ENCODE assay signal across 13 cellular contexts in genomic region chr2:118492335-118492734, GRCh38.
DNase-seq lines count a peak whose midpoint lies in the region; ATAC-seq, FAIRE-seq and TF ChIP-seq lines count a peak whose summit lies in the region.
"Had no signal": no experiment of that assay in that cellular context is flagged by ENCODE, and none has a peak within 500 bp of the region (broad histone marks: within the 10 kb centered on the region; RNA-seq: fewer than 3 reads in every experiment).

No MANE protein-coding gene starts in this region.

- H3K9me3 ChIP-seq in GM12878 (replicated peaks; ENCODE audit: control insufficient read depth, insufficient read depth, low read length) = no peaks in the 10 kb centered on the region
- H3K9me3 ChIP-seq: tibial artery had no signal

- no peak overlapping the region for H4K8ac ChIP-seq in mesendoderm (ENCODE audit: low read depth, low read length)

- H2AFZ ChIP-seq in GM12878 (ENCODE audit: control insufficient read depth, low read depth, low read length) = no peak overlapping the region

- no peak overlapping the region for H3K56ac ChIP-seq in mesendoderm (ENCODE audit: low read length)

- H2AK5ac ChIP-seq in mesendoderm (ENCODE audit: low read length) = no peak overlapping the region

- no peak overlapping the region for H2BK120ac ChIP-seq in mesendoderm (ENCODE audit: low read depth, low read length)

- CTCF ChIA-PET in GM12878 (lab: Yijun Ruan, JAX) = interaction anchor here (1.0 to 1.2 kb wide), 2 partner anchors 11 to 363 kb away, joined by 3 to 6 read pairs; no protein-coding TSS in a partner anchor

- no peaks in the 10 kb centered on the region for H3K36me3 Mint-ChIP-seq in natural killer cell

- H3K79me1 ChIP-seq in mesendoderm (ENCODE audit: low read length) = no peaks in the 10 kb centered on the region

- H2BK15ac ChIP-seq in mesendoderm (replicated peaks; ENCODE audit: low read depth) = no peak overlapping the region

- H3K18ac ChIP-seq in mesendoderm (ENCODE audit: low read length) = no peak overlapping the region

- no TSS peak for BruUV-seq in GM12878 (replicated peaks; lab: Mats Ljungman, UMichigan)

- no peaks in the 10 kb centered on the region for H3K27me3 ChIP-seq in GM12878 (replicated peaks in 1 of 2; ENCODE audit: control insufficient read depth in 2 of 2, insufficient read depth in 2 of 2, low read length in 1 of 2)
- no peaks in the 10 kb centered on the region for H3K27me3 ChIP-seq in mesendoderm (ENCODE audit: insufficient read depth, low read length, poor library complexity)
- H3K27me3 ChIP-seq: tibial artery had no signal

- TF ChIP-seq EP300 in GM12878 (IDR thresholded peaks at IDR 0.05; ENCODE audit: borderline replicate concordance in 1 of 2, control insufficient read depth in 1 of 2, low read depth in 2 of 2, low read length in 2 of 2) = no peak

- H4K5ac ChIP-seq in mesendoderm (ENCODE audit: low read length) = no peak overlapping the region

- no peak overlapping the region for H3K27ac ChIP-seq in GM12878 (ENCODE audit: control insufficient read depth, insufficient read depth)
- H3K27ac ChIP-seq in mesendoderm (ENCODE audit: low read depth, low read length) = no peak overlapping the region
- H3K27ac ChIP-seq: tibial artery had no signal

- H3K27me3 Mint-ChIP-seq in natural killer cell (ENCODE audit: low read depth in 2 of 2) = peaks cover 0 to 2% of the 10 kb centered on the region in 2 donors

- H3K4me3 Mint-ChIP-seq in natural killer cell = no peak overlapping the region

- ATAC-seq in GM12878 (no peak), natural killer cell (no peak), HG02970 (IDR thresholded peaks at IDR 0.05; ENCODE audit: low FRiP score, unreplicated experiment) (no peak), HG03025 (IDR thresholded peaks at IDR 0.05; ENCODE audit: low FRiP score, unreplicated experiment) (no peak)

- no peak overlapping the region for H3K23ac ChIP-seq in mesendoderm (ENCODE audit: low read length)

- TF ChIP-seq RAD21 in GM12878 (IDR thresholded peaks at IDR 0.05; ENCODE audit: insufficient read depth, low read depth, low read length) = no peak

- peak; percentile 55 for TF ChIP-seq CTCF in LNCaP clone FGC (IDR thresholded peaks at IDR 0.05; ENCODE audit: control insufficient read depth, extremely low read depth, insufficient read depth)
- peak in 2 of 3 experiments; percentile 13 to 29; a peak in 2 of 6 replicates for TF ChIP-seq CTCF in GM12878 (IDR thresholded peaks at IDR 0.05 in 2 of 3, conservative IDR thresholded peaks at IDR 0.05 in 1 of 3; ENCODE audit: control insufficient read depth in 2 of 3, extremely low read depth in 1 of 3, insufficient read depth in 1 of 3, low read depth in 3 of 3, low read length in 3 of 3)
- TF ChIP-seq CTCF in natural killer cell (IDR thresholded peaks at IDR 0.05) = no peak

- RAD21 ChIA-PET in GM12878 (lab: Charles Lee; ENCODE audit: unreplicated experiment) = interaction anchor here (1.5 kb wide), 1 partner anchor 363 kb away, joined by 3 read pairs; no protein-coding TSS in a partner anchor

- H3K79me2 ChIP-seq in GM12878 (ENCODE audit: control insufficient read depth, insufficient read depth, low read length) (no peaks in the 10 kb centered on the region), mesendoderm (ENCODE audit: control insufficient read depth, insufficient read depth, low read length) (no peaks in the 10 kb centered on the region)

- H3K4me3 ChIP-seq in LNCaP clone FGC (ENCODE audit: low read depth, low read length) (no peak overlapping the region), GM12878 (no peak overlapping the region), mesendoderm (ENCODE audit: low read length) (no peak overlapping the region)
- H3K4me3 ChIP-seq: tibial artery had no signal

- no peak for FAIRE-seq in GM12878 (lab: Jason Lieb, UNC)
- FAIRE-seq: endometrium had no signal

- H3K4me1 Mint-ChIP-seq in natural killer cell = no peaks in the 10 kb centered on the region

- H4K20me1 ChIP-seq in GM12878 (ENCODE audit: control insufficient read depth, insufficient read depth) = no peaks in the 10 kb centered on the region

- intact Hi-C loops in GM12878 (cut with micrococcal nuclease; ENCODE audit: unreplicated experiment) (no loop called here), natural killer cell (cut with micrococcal nuclease) (no loop called here)

- H2BK5ac ChIP-seq in mesendoderm (ENCODE audit: low read length) = no peak overlapping the region

- no peak for TF ChIP-seq POLR2A in GM12878 (IDR thresholded peaks at IDR 0.05; ENCODE audit: low read depth, low read length)

- in situ Hi-C loops in GM12878 (cut with MboI) = no loop called here

- H3K27ac Mint-ChIP-seq in natural killer cell = no peak overlapping the region

- H3K9ac ChIP-seq in GM12878 (ENCODE audit: control insufficient read depth, insufficient read depth, low read length) (no peak overlapping the region), mesendoderm (ENCODE audit: low read length) (no peak overlapping the region)

- no peaks in the 10 kb centered on the region for H3K36me3 ChIP-seq in GM12878 (ENCODE audit: control insufficient read depth in 2 of 2, insufficient read depth in 2 of 2, low read length in 1 of 2)
- H3K36me3 ChIP-seq in mesendoderm (ENCODE audit: control insufficient read depth, insufficient read depth, low read length) = no peaks in the 10 kb centered on the region
- H3K36me3 ChIP-seq: tibial artery had no signal

- SMC1A ChIA-PET in GM12878 (lab: Charles Lee; ENCODE audit: uncharacterized antibody, unreplicated experiment) = interaction anchor here (0.6 kb wide), 1 partner anchor 82 kb away, joined by 3 read pairs; no protein-coding TSS in a partner anchor

- no peaks in the 10 kb centered on the region for H3K4me1 ChIP-seq in GM12878 (ENCODE audit: control insufficient read depth, insufficient read depth, low read length)
- H3K4me1 ChIP-seq in mesendoderm (ENCODE audit: control insufficient read depth, low read depth, low read length) = peaks cover 2% of the 10 kb centered on the region
- H3K4me1 ChIP-seq: tibial artery had no signal

- peak; percentile 42 for DNase-seq in DMS53 (lab: John Stamatoyannopoulos, UW)
- peak; percentile 4 for DNase-seq in LNCaP clone FGC (ENCODE audit: low read depth)
- no peak for DNase-seq in GM12878 (ENCODE audit: low read depth, low spot score)
- DNase-seq in mesendoderm = peak; percentile 28
- no peak for DNase-seq in natural killer cell
- no peak for DNase-seq in occipital lobe (lab: John Stamatoyannopoulos, UW)
- DNase-seq: activated gamma-delta T cell treated with Interleukin-2 at 50 U/mL for 16 hours; DMS79; stimulated activated CD4-positive, alpha-beta T cell treated with anti-CD3 and anti-CD28 coated beads, Interleukin-4, amount 100 ng/mL, for 4 hours; tibial artery had no signal

- no peak overlapping the region for H3K4ac ChIP-seq in mesendoderm (ENCODE audit: low read depth, low read length)

- H3K9me3 Mint-ChIP-seq in natural killer cell = peaks cover 2 to 3% of the 10 kb centered on the region in 2 donors

- no peak overlapping the region for H3K4me2 ChIP-seq in GM12878 (ENCODE audit: control insufficient read depth, insufficient read depth)
- no peak overlapping the region for H3K4me2 ChIP-seq in mesendoderm (ENCODE audit: low read length)

- POLR2A ChIA-PET in GM12878 (lab: Charles Lee) = interaction anchor here (1.0 kb wide), 1 partner anchor 147 kb away, joined by 3 read pairs; no protein-coding TSS in a partner anchor

TF ChIP-seq in GM12878, 131 proteins besides CTCF, POLR2A, EP300 and RAD21:
- TF ChIP-seq ESRRA (IDR thresholded peaks at IDR 0.05; ENCODE audit: low read length) (no peak), SUPT20H (IDR thresholded peaks at IDR 0.05; ENCODE audit: borderline replicate concordance, control insufficient read depth, low read depth, low read length) (no peak), EZH2 (IDR thresholded peaks at IDR 0.05; ENCODE audit: borderline replicate concordance, control insufficient read depth, low read depth, low read length) (no peak), SMC3 (IDR thresholded peaks at IDR 0.05; ENCODE audit: borderline replicate concordance, low read length) (no peak), CHD1 (IDR thresholded peaks at IDR 0.05; ENCODE audit: low read depth, low read length) (no peak)
TF ChIP-seq in GM12878: peak in this region for 0.

Comparison
In these comparisons a context has a peak if more than half of its experiments do, and no peak if none do; other contexts are left out.
1. DNase-seq: peak in DMS53 (single experiment), LNCaP clone FGC (single experiment) and mesendoderm (single experiment); none in GM12878 (single experiment), natural killer cell (single experiment) and occipital lobe (single experiment).